1 cellular context compared by ENCODE assay signal in the genomic region with DNA sequence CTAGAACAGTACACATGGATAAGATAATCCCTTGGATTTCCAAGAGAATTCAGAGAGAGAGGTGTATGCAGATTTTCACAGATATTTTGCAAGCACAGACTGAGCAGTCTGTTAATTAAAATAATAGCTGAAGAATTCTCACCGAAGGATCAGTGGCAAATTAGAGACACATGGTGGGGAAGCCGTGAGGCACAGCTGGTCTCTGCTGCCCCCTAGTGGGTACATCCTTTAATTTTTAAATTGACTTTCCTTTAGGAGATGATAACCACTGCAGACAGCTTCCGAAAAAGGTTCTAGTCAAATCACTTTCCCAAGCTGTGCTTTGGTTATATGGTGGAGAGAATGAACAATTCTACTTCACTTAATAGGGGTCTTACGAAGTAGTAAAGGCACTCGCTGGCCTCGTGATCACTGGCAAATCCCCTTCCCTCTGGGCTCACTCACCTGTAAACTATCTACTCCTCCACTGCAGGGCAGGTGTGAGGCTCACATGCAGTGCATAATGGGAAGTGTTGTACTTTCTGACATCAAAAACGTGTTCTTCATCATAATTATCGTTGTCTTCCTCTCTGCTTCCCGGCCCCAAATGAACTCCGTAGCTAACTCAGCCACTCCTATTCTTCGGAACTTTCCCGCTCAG.
A peak's percentile ranks its signal among the peaks of the same experiment; 100 is the strongest.
TF ChIP-seq lines count a peak whose summit lies in the region.

No MANE protein-coding gene starts in this region.

TF ChIP-seq in endothelial cell of umbilical vein, 7 proteins besides CTCF, POLR2A, EP300 and RAD21:
- TF ChIP-seq FOS (IDR thresholded peaks at IDR 0.05; ENCODE audit: borderline replicate concordance, insufficient read depth, low read length) (no peak), POLR2AphosphoS5 (IDR thresholded peaks at IDR 0.05; ENCODE audit: insufficient read depth, low read depth, low read length) (no peak), JUN (IDR thresholded peaks at IDR 0.05; ENCODE audit: borderline replicate concordance, insufficient read depth, insufficient read length, low read depth) (no peak)
- TF ChIP-seq, protein P1, sequence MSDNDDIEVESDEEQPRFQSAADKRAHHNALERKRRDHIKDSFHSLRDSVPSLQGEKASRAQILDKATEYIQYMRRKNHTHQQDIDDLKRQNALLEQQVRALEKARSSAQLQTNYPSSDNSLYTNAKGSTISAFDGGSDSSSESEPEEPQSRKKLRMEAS (IDR thresholded peaks at IDR 0.05; ENCODE audit: insufficient read depth, insufficient read length): peak; percentile 6
TF ChIP-seq in endothelial cell of umbilical vein: peak in this region for 1.
